ENCODE assay signal across 9 cellular contexts in the genomic region with DNA sequence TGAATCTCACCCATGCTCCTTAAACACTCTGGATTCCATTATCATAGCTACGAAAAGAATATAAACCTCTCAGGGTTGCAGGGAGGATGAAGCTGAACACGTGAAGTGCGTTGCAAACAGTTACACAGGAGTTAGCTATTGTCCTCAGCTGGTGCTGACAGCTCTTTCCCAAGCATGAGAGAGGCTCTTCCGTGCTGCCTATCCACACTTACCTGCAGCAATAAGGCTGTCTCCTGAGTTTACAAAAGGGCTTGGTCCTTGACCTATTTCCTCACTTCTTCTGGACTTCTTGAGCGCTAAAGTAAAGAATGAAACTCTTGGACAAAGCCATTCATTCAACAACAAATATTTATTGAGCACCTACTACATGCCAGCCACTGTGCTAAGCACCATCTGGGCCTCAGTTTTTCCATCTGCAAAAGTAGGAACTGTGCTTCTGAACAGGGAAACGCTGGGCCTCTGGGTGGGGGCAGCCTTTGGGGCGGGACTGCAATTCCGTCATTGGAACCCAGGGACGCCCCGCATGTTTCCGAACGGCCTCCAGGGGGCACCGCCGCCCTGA. TPM values are rescaled to one million over a fixed set of nuclear protein-coding genes. Genes with fewer than 3 reads are reported as not detected.
A peak's percentile ranks its signal among the peaks of the same experiment; 100 is the strongest.
DNase-seq lines count a peak whose midpoint lies in the region; ATAC-seq, FAIRE-seq and TF ChIP-seq lines count a peak whose summit lies in the region.
"Had no signal": no experiment of that assay in that cellular context is flagged by ENCODE, and none has a peak within 500 bp of the region (broad histone marks: within the 10 kb centered on the region; RNA-seq: fewer than 3 reads in every experiment).

No MANE protein-coding gene starts in this region.

- intact Hi-C loops in head of caudate nucleus (cut with DNase I) (loop anchor here (2.0 kb wide), 1 partner anchor 104 kb away; a partner anchor contains a TSS), posterior cingulate gyrus (cut with DNase I) (loop anchor here (2.0 to 5.0 kb wide), 3 partner anchors 86 to 166 kb away; no protein-coding TSS in a partner anchor)

- peak overlapping the region; percentile 89 for H3K4me3 Mint-ChIP-seq in activated naive CD4-positive, alpha-beta T cell treated with anti-CD3 and anti-CD28 coated beads, Interleukin-2, amount 50 U/mL, for 24 hours

- no peak for TF ChIP-seq EP300 in upper lobe of left lung (IDR thresholded peaks at IDR 0.05)

- H3K27ac Mint-ChIP-seq in activated naive CD4-positive, alpha-beta T cell treated with anti-CD3 and anti-CD28 coated beads, Interleukin-2, amount 50 U/mL, for 24 hours, result peak overlapping the region; percentile 95

- H3K4me1 Mint-ChIP-seq in activated naive CD4-positive, alpha-beta T cell treated with anti-CD3 and anti-CD28 coated beads, Interleukin-2, amount 50 U/mL, for 24 hours, result peaks cover 28% of the 10 kb centered on the region

- DNase-seq in RPMI8226, result peak; percentile 94
- DNase-seq in head of caudate nucleus, result peak; percentile 85 to 96 (median 91)
- peak; percentile 81 to 98 (median 89) for DNase-seq in posterior cingulate gyrus
- peak; percentile 95 to 97 for DNase-seq in upper lobe of left lung

- H3K4me1 ChIP-seq in upper lobe of left lung, result peaks cover 15 to 27% (median 21%) of the 10 kb centered on the region in 4 donors

- peaks cover 0 to 2% (median under 1%) of the 10 kb centered on the region in 4 donors for H3K36me3 ChIP-seq in upper lobe of left lung

- peak; percentile 70 for ATAC-seq in HG02973 (IDR thresholded peaks at IDR 0.05; ENCODE audit: unreplicated experiment)
- peak; percentile 96 for ATAC-seq in upper lobe of left lung (ENCODE audit: low FRiP score in 2 of 2)
- ATAC-seq in HG03354 (IDR thresholded peaks at IDR 0.05; ENCODE audit: poor library complexity, severe bottlenecking, unreplicated experiment), result no peak

- no peaks in the 10 kb centered on the region for H3K27me3 ChIP-seq in upper lobe of left lung

- H3K9me3 ChIP-seq in upper lobe of left lung, result no peaks in the 10 kb centered on the region

- TF ChIP-seq POLR2A in upper lobe of left lung (IDR thresholded peaks at IDR 0.05), result no peak

- H3K27ac ChIP-seq in upper lobe of left lung, result peak overlapping the region; percentile 95 to 98 (median 97)

- FAIRE-seq in G401.6 (lab: Jason Lieb, UNC), result peak; percentile 34

- no peaks in the 10 kb centered on the region for H3K9me3 Mint-ChIP-seq in activated naive CD4-positive, alpha-beta T cell treated with anti-CD3 and anti-CD28 coated beads, Interleukin-2, amount 50 U/mL, for 24 hours

- 16 to 37% methylated on average over 6 to 14 of the region's 14 CpGs for WGBS in upper lobe of left lung, 2 donors

- no peaks in the 10 kb centered on the region for H3K27me3 Mint-ChIP-seq in activated naive CD4-positive, alpha-beta T cell treated with anti-CD3 and anti-CD28 coated beads, Interleukin-2, amount 50 U/mL, for 24 hours

- H3K4me3 ChIP-seq in upper lobe of left lung, result peak overlapping the region; percentile 56 to 83 (median 68)

- peaks cover 7% of the 10 kb centered on the region for H3K36me3 Mint-ChIP-seq in activated naive CD4-positive, alpha-beta T cell treated with anti-CD3 and anti-CD28 coated beads, Interleukin-2, amount 50 U/mL, for 24 hours

- peak in 2 of 6 experiments; percentile 81 to 82 for TF ChIP-seq CTCF in upper lobe of left lung (IDR thresholded peaks at IDR 0.05)

RNA-seq across cellular contexts. Expression of a gene that starts 0.7 kb away (rescaled TPM):
- 100 to 1,000 TPM in 1 of 6 donors, 10 to 100 TPM in 5; 41.9 to 113 (median 81.2) TPM for total RNA-seq in upper lobe of left lung

RNA-seq across cellular contexts. Expression of a gene that starts 14.0 kb away (rescaled TPM):
- 10 to 100 TPM; 14.7 to 32.1 (median 21.2) TPM for total RNA-seq in upper lobe of left lung

RNA-seq across cellular contexts. Expression of a gene that starts 16.4 kb away (rescaled TPM):
- total RNA-seq in upper lobe of left lung, result 10 to 100 TPM in 1 of 6 donors, 1 to 10 TPM in 5; 1.7 to 36.7 (median 6.0) TPM

RNA-seq across cellular contexts. Expression of a gene that starts 27.8 kb away (rescaled TPM):
- total RNA-seq in upper lobe of left lung, result 10 to 100 TPM in 5 of 6 donors, 1 to 10 TPM in 1; 9.1 to 18.9 (median 14.5) TPM

RNA-seq across cellular contexts. Expression of a gene that starts 41.3 kb away (rescaled TPM):
- under 1 TPM in 1 of 6 donors, not detected in 5; 0.15 TPM for total RNA-seq in upper lobe of left lung
- total RNA-seq: left cardiac atrium had no signal
